8 cellular contexts compared by ENCODE assay signal in genomic region chr19:41175825-41176734, GRCh38. TPM values are rescaled to one million over a fixed set of nuclear protein-coding genes. Genes with fewer than 3 reads are reported as not detected.
A peak's percentile ranks its signal among the peaks of the same experiment; 100 is the strongest.
DNase-seq lines count a peak whose midpoint lies in the region; ATAC-seq and TF ChIP-seq lines count a peak whose summit lies in the region.

No MANE protein-coding gene starts in this region.

- in situ Hi-C loops in astrocyte of the cerebellum (cut with HindIII; ENCODE audit: low sequenced_read_pairs) = no loop called here

- CTCF ChIA-PET in HCT116 (lab: Charles Lee) = interaction anchor here (0.8 to 1.1 kb wide), 2 partner anchors 17 to 28 kb away, joined by 3 read pairs; no protein-coding TSS in a partner anchor

- H3K27ac ChIP-seq in HCT116 (ENCODE audit: low read depth, low read length) = peak overlapping the region; percentile 72

- H2AFZ ChIP-seq in HCT116 (ENCODE audit: low read depth, low read length, poor library complexity, severe bottlenecking) = peak overlapping the region; percentile 59

- peaks cover 25 to 58% of the 10 kb centered on the region in 2 experiments for H3K4me1 ChIP-seq in HCT116 (ENCODE audit: control insufficient read depth in 1 of 2, insufficient read depth in 2 of 2, low read length in 2 of 2)

- POLR2A ChIA-PET in HCT116 (lab: Charles Lee) = interaction anchor here (1.2 kb wide), 1 partner anchor 18 kb away, joined by 3 read pairs; no protein-coding TSS in a partner anchor

- H3K27me3 ChIP-seq in HCT116 (ENCODE audit: insufficient read depth, low read length) = no peaks in the 10 kb centered on the region

- intact Hi-C loops in HCT116 (cut with micrococcal nuclease) = no loop called here

- no peaks in the 10 kb centered on the region for H3K79me2 ChIP-seq in HCT116 (ENCODE audit: insufficient read depth, low read length)

- no peaks in the 10 kb centered on the region for H3K36me3 ChIP-seq in HCT116 (ENCODE audit: control insufficient read depth in 1 of 2, insufficient read depth in 2 of 2, low read length in 2 of 2)

- H3K9me3 ChIP-seq in HCT116 (ENCODE audit: control insufficient read depth in 1 of 2, insufficient read depth in 1 of 2, low read depth in 1 of 2, low read length in 2 of 2) = no peaks in the 10 kb centered on the region

- TF ChIP-seq RAD21 in HCT116 (IDR thresholded peaks at IDR 0.05; ENCODE audit: low read depth) = peak; percentile 24; the same call in 1 of the 2 replicates

- peak overlapping the region; percentile 66 for H3K9ac ChIP-seq in HCT116 (ENCODE audit: low read length)

- RAD21 ChIA-PET in HCT116 (lab: Charles Lee; ENCODE audit: low non-redundant PET in 1 of 2, low total read pairs in 2 of 2, uncharacterized antibody in 2 of 2, unreplicated experiment in 2 of 2) = no interaction called here

- H4K20me1 ChIP-seq in HCT116 (ENCODE audit: insufficient read depth) = no peaks in the 10 kb centered on the region

- TF ChIP-seq POLR2A in HCT116 (IDR thresholded peaks at IDR 0.05; ENCODE audit: borderline replicate concordance, extremely low read depth, insufficient read depth, insufficient read length) = no peak

- peak overlapping the region; percentile 90 for H3K4me2 ChIP-seq in HCT116 (ENCODE audit: low read length)

- ATAC-seq in HCT116 = peak; percentile 95

- peak; percentile 92 for DNase-seq in HCT116 (ENCODE audit: low read depth, low spot score)
- DNase-seq in SKM-1 treated with dmso at 0.1 percent for 144 hours (lab: John Stamatoyannopoulos, UW; ENCODE audit: unreplicated experiment) = peak; percentile 95
- peak; percentile 50 for DNase-seq in astrocyte of the cerebellum (ENCODE audit: low read depth)
- peak; percentile 99 for DNase-seq in islet precursor cell
- DNase-seq in stimulated activated CD4-positive, alpha-beta T cell treated with anti-CD3 and anti-CD28 coated beads, Interleukin-4, amount 100 ng/mL, for 24 hours = peak; percentile 46
- DNase-seq in DMS79 treated with DMSO at 0.1 percent for 48 hours (lab: John Stamatoyannopoulos, UW) = no peak
- DNase-seq in NCI-H524 treated with DMSO at 0.1 percent for 48 hours (lab: John Stamatoyannopoulos, UW) = no peak
- no peak for DNase-seq in DMS 273 (lab: John Stamatoyannopoulos, UW; ENCODE audit: unreplicated experiment)

- BruUV-seq in HCT116 (replicated peaks; lab: Mats Ljungman, UMichigan) = no TSS peak

- H3K4me3 ChIP-seq in HCT116 (replicated peaks in 1 of 2; ENCODE audit: low read depth in 1 of 2, low read length in 2 of 2) = peak overlapping the region; percentile 40 to 65
- H3K4me3 ChIP-seq in astrocyte of the cerebellum (ENCODE audit: low read depth, low read length) = no peak overlapping the region

- TF ChIP-seq CTCF in HCT116 (IDR thresholded peaks at IDR 0.05 in 2 of 3, conservative IDR thresholded peaks at IDR 0.05 in 1 of 3; ENCODE audit: borderline replicate concordance in 1 of 3, insufficient read depth in 1 of 3, low read depth in 2 of 3, low read length in 2 of 3) (no peak), astrocyte of the cerebellum (IDR thresholded peaks at IDR 0.05; ENCODE audit: low read depth, low read length, missing control alignments) (no peak)

- H3K9me2 ChIP-seq in HCT116 (ENCODE audit: insufficient read depth) = no peaks in the 10 kb centered on the region

TF ChIP-seq in HCT116, 20 proteins besides CTCF, POLR2A, EP300 and RAD21:
- TF ChIP-seq CEBPB (IDR thresholded peaks at IDR 0.05; ENCODE audit: low read depth) (no peak; the same call in 1 of the 2 replicates), TCF7L2 (IDR thresholded peaks at IDR 0.05; ENCODE audit: borderline replicate concordance, extremely low read depth, insufficient read depth, insufficient read length) (peak; percentile 97), EZH2phosphoT487 (IDR thresholded peaks at IDR 0.05; ENCODE audit: borderline replicate concordance) (no peak), CBX3 (IDR thresholded peaks at IDR 0.05; ENCODE audit: low read depth) (0 out of 2 replicates have a peak, but pooled peaks have one; percentile 64), FOSL1 (IDR thresholded peaks at IDR 0.05; ENCODE audit: low read depth) (peak; percentile 86), SRF (IDR thresholded peaks at IDR 0.05; ENCODE audit: low read depth) (no peak), EGR1 (IDR thresholded peaks at IDR 0.05; ENCODE audit: low read depth) (no peak), ELF1 (IDR thresholded peaks at IDR 0.05; ENCODE audit: borderline replicate concordance, low read depth) (no peak; the same call in 1 of the 2 replicates), POLR2AphosphoS5 (IDR thresholded peaks at IDR 0.05; ENCODE audit: low read depth, low read length) (peak; percentile 48; the same call in 1 of the 2 replicates), ZNF274 (IDR thresholded peaks at IDR 0.05; ENCODE audit: low read depth, low read length) (no peak), MAX (IDR thresholded peaks at IDR 0.05) (peak; percentile 61), ZFX (IDR thresholded peaks at IDR 0.05) (no peak), SIN3A (IDR thresholded peaks at IDR 0.05; ENCODE audit: low read depth) (peak; percentile 63; the same call in 1 of the 2 replicates), SP1 (IDR thresholded peaks at IDR 0.05; ENCODE audit: low read depth) (peak; percentile 78), ZBTB33 (IDR thresholded peaks at IDR 0.05; ENCODE audit: extremely low read depth, insufficient replicate concordance, low read length) (peak; percentile 43), JUND (IDR thresholded peaks at IDR 0.05) (peak; percentile 94), EZH2 (IDR thresholded peaks at IDR 0.05) (no peak)
- TF ChIP-seq, protein P1, sequence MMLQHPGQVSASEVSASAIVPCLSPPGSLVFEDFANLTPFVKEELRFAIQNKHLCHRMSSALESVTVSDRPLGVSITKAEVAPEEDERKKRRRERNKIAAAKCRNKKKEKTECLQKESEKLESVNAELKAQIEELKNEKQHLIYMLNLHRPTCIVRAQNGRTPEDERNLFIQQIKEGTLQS (IDR thresholded peaks at IDR 0.05) = no peak

RNA-seq across cellular contexts. Expression of gene CYP2S1, which starts 16.9 kb away (rescaled TPM):
- 17.6 TPM for total RNA-seq in HCT116 (2021; ENCODE audit: unreplicated experiment)
- polyA plus RNA-seq in HCT116 (2012) = 21.8 TPM in 2 replicates

RNA-seq across cellular contexts. Expression of gene AXL, which starts 42.9 kb away (rescaled TPM):
- 47.4 TPM for total RNA-seq in HCT116 (2021; ENCODE audit: unreplicated experiment)
- 48.4 and 49.6 TPM in 2 replicates for polyA plus RNA-seq in HCT116 (2012)

Comparison
In these comparisons a context has a peak if more than half of its experiments do, and no peak if none do; other contexts are left out.
1. DNase-seq: peak in HCT116 (single experiment), SKM-1 treated with dmso at 0.1 percent for 144 hours (single experiment), astrocyte of the cerebellum (single experiment), islet precursor cell (single experiment) and stimulated activated CD4-positive, alpha-beta T cell treated with anti-CD3 and anti-CD28 coated beads, Interleukin-4, amount 100 ng/mL, for 24 hours (single experiment); none in DMS79 treated with DMSO at 0.1 percent for 48 hours (single experiment), NCI-H524 treated with DMSO at 0.1 percent for 48 hours (single experiment) and DMS 273 (single experiment).